Comparison of ENCODE assay signal across 14 cellular contexts in the genomic region with DNA sequence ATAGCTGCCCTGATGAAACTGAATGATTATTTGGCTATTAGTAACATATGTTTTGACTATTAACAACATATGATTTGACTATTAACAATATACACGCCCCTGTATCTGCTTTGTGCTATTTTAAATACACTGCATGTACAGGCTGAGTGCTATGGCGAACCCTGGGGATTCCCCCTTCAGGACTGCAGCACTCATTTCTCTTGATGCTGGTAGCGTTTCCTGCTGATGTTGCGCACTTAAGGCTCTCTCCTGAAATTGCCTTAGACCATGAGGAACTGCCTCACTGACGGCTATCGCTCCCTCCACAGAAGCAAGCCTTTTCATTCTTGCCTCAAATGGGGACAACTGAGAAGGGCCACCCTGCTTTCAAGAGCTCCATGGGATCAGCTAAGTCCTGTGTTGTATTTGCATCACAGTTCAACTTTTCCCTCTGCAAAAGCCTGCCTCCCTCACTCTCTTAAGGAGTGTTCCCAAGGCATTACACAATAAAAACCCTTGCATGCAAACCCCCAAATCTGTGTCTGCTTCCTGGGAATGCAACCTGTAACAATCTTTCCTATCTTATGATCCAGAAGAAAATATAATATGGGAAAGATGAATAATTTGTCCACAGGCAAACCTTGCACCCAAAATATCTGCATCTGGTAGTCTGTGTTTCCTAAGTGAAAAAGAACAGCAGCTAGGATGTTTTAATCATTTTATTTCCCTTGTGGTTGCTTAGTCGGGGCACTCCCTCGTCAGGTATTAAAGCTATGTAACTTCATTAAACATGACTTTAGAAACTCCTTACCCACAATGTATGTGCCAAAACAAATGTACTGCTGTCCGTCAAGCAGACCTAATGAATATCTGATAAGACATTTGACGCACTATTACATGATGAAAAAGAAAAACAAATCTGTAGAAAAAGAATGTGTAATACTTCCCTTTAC.
DNase-seq lines count a peak whose midpoint lies in the region; ATAC-seq, FAIRE-seq and TF ChIP-seq lines count a peak whose summit lies in the region.
"Had no signal": no experiment of that assay in that cellular context is flagged by ENCODE, and none has a peak within 500 bp of the region (broad histone marks: within the 10 kb centered on the region; RNA-seq: fewer than 3 reads in every experiment).

No MANE protein-coding gene starts in this region.

- H3K4me2 ChIP-seq in astrocyte (ENCODE audit: low read length), result peak overlapping the region; percentile 43

- ATAC-seq in GM19023 (IDR thresholded peaks at IDR 0.05; ENCODE audit: unreplicated experiment) (peak; percentile 90), HG02885 (IDR thresholded peaks at IDR 0.05; ENCODE audit: poor library complexity, unreplicated experiment) (peak; percentile 77)
- ATAC-seq: CD8-positive, alpha-beta T cell had no signal

- no peak overlapping the region for H3K4me3 Mint-ChIP-seq in astrocyte (ENCODE audit: unreplicated experiment)
- no peak overlapping the region for H3K4me3 Mint-ChIP-seq in neural crest cell
- no peak overlapping the region for H3K4me3 Mint-ChIP-seq in CD14-positive monocyte
- H3K4me3 Mint-ChIP-seq: CD8-positive, alpha-beta T cell; HFFc6; mesothelial cell of epicardium had no signal

- H3K9me3 ChIP-seq in astrocyte (ENCODE audit: insufficient read depth, low read depth, low read length) (no peaks in the 10 kb centered on the region), prostate gland (no peaks in the 10 kb centered on the region)

- H3K27ac ChIP-seq in astrocyte (ENCODE audit: low read depth, low read length), result peak overlapping the region; percentile 13
- H3K27ac ChIP-seq in prostate gland, result no peak overlapping the region

- H3K36me3 ChIP-seq in astrocyte (ENCODE audit: insufficient read depth, low read length) (no peaks in the 10 kb centered on the region), prostate gland (no peaks in the 10 kb centered on the region)

- H3K36me3 Mint-ChIP-seq in astrocyte (ENCODE audit: low read depth, unreplicated experiment) (no peaks in the 10 kb centered on the region), neural crest cell (ENCODE audit: low read depth) (no peaks in the 10 kb centered on the region), CD14-positive monocyte (no peaks in the 10 kb centered on the region)
- H3K36me3 Mint-ChIP-seq: CD8-positive, alpha-beta T cell; mesothelial cell of epicardium had no signal

- FAIRE-seq in astrocyte (lab: Jason Lieb, UNC), result no peak

- H3K79me2 ChIP-seq in astrocyte (ENCODE audit: insufficient read depth, low read length), result no peaks in the 10 kb centered on the region

- TF ChIP-seq CTCF in astrocyte (IDR thresholded peaks at IDR 0.05; ENCODE audit: insufficient read depth, low read depth, low read length) (no peak), neural crest cell (conservative IDR thresholded peaks at IDR 0.05) (no peak), CD14-positive monocyte (IDR thresholded peaks at IDR 0.05) (no peak), prostate gland (IDR thresholded peaks at IDR 0.05) (no peak)

- no peaks in the 10 kb centered on the region for H4K20me1 ChIP-seq in astrocyte (ENCODE audit: insufficient read depth, low read length)

- H3K4me1 ChIP-seq in astrocyte (ENCODE audit: insufficient read depth, low read length), result peaks cover 5% of the 10 kb centered on the region
- H3K4me1 ChIP-seq in prostate gland (replicated peaks), result no peaks in the 10 kb centered on the region

- no peaks in the 10 kb centered on the region for H3K27me3 Mint-ChIP-seq in astrocyte (ENCODE audit: low read depth, unreplicated experiment)
- H3K27me3 Mint-ChIP-seq in neural crest cell (ENCODE audit: low read depth), result no peaks in the 10 kb centered on the region
- H3K27me3 Mint-ChIP-seq in CD14-positive monocyte (ENCODE audit: low read depth in 3 of 3), result peaks cover 0 to 2% (median 2%) of the 10 kb centered on the region in 3 donors

- WGBS in prostate gland, result 55% methylated on average over 10 of the region's 10 CpGs

- H3K9me3 Mint-ChIP-seq in astrocyte (ENCODE audit: unreplicated experiment) (peaks cover 2% of the 10 kb centered on the region), neural crest cell (no peaks in the 10 kb centered on the region), CD14-positive monocyte (no peaks in the 10 kb centered on the region)
- H3K9me3 Mint-ChIP-seq: CD8-positive, alpha-beta T cell; HFFc6; mesothelial cell of epicardium had no signal

- H3K27me3 ChIP-seq in astrocyte (ENCODE audit: insufficient read depth, low read length), result no peaks in the 10 kb centered on the region
- no peaks in the 10 kb centered on the region for H3K27me3 ChIP-seq in prostate gland (replicated peaks; ENCODE audit: insufficient read depth)

- no peak overlapping the region for H3K9ac ChIP-seq in astrocyte (ENCODE audit: low read length)

- peak overlapping the region; percentile 43 for H2AFZ ChIP-seq in astrocyte (ENCODE audit: low read depth, low read length)

- H3K4me1 Mint-ChIP-seq in astrocyte (ENCODE audit: low read depth, unreplicated experiment), result peaks cover 10% of the 10 kb centered on the region
- no peaks in the 10 kb centered on the region for H3K4me1 Mint-ChIP-seq in neural crest cell
- H3K4me1 Mint-ChIP-seq in CD14-positive monocyte, result no peaks in the 10 kb centered on the region

- H3K27ac Mint-ChIP-seq in astrocyte (ENCODE audit: unreplicated experiment), result no peak overlapping the region
- peak overlapping the region; percentile 21 for H3K27ac Mint-ChIP-seq in neural crest cell (ENCODE audit: unreplicated experiment)
- no peak overlapping the region for H3K27ac Mint-ChIP-seq in CD14-positive monocyte
- H3K27ac Mint-ChIP-seq: CD8-positive, alpha-beta T cell; HFFc6; mesothelial cell of epicardium had no signal

- no peak for TF ChIP-seq POLR2A in prostate gland (IDR thresholded peaks at IDR 0.05)

- DNase-seq in astrocyte (ENCODE audit: low read depth) (peak; percentile 87), neural crest cell (ENCODE audit: low read depth, low spot score) (no peak), nucleus accumbens (lab: John Stamatoyannopoulos, UW) (no peak), CD14-positive monocyte (ENCODE audit: low spot score) (no peak), prostate gland (ENCODE audit: low spot score) (no peak)
- DNase-seq in activated T-cell treated with anti-CD3 and anti-CD28 coated beads, Interleukin-2, amount 50 U/mL, for 48 hours, result no peak
- DNase-seq: caudate nucleus; CD8-positive, alpha-beta T cell; HFFc6; NCI-H2227 treated with DMSO at 0.1 percent for 48 hours; stimulated activated naive CD4-positive, alpha-beta T cell had no signal

- no peak overlapping the region for H3K4me3 ChIP-seq in astrocyte (ENCODE audit: insufficient read depth, low read depth, low read length)
- no peak overlapping the region for H3K4me3 ChIP-seq in prostate gland

- intact Hi-C loops in CD14-positive monocyte (cut with micrococcal nuclease) (no loop called here), prostate gland (cut with DNase I) (no loop called here)
